12 cellular contexts compared by ENCODE assay signal in genomic region chr6:15870354-15871043, GRCh38.
DNase-seq lines count a peak whose midpoint lies in the region; ATAC-seq lines count a peak whose summit lies in the region.
"Had no signal": no experiment of that assay in that cellular context is flagged by ENCODE, and none has a peak within 500 bp of the region (broad histone marks: within the 10 kb centered on the region; RNA-seq: fewer than 3 reads in every experiment).

No MANE protein-coding gene starts in this region.

- peak; percentile 84 for ATAC-seq in sciatic nerve
- ATAC-seq: activated T-cell treated with anti-CD3 and anti-CD28 coated beads, Interleukin-2, amount 50 U/mL, for 4 hours; GM12878 had no signal

- H3K4me1 Mint-ChIP-seq in activated naive CD4-positive, alpha-beta T cell treated with anti-CD3 and anti-CD28 coated beads, Interleukin-2, amount 10 ng/mL, durations not matched to agents 7 days and 5 days: no peaks in the 10 kb centered on the region
- H3K4me1 Mint-ChIP-seq: memory B cell had no signal

- peaks cover 12% of the 10 kb centered on the region for H3K27me3 Mint-ChIP-seq in activated naive CD4-positive, alpha-beta T cell treated with anti-CD3 and anti-CD28 coated beads, Interleukin-2, amount 10 ng/mL, durations not matched to agents 7 days and 5 days

- intact Hi-C loops in sciatic nerve (cut with DNase I): no loop called here

- H3K4me3 Mint-ChIP-seq in activated naive CD4-positive, alpha-beta T cell treated with anti-CD3 and anti-CD28 coated beads, Interleukin-2, amount 10 ng/mL, durations not matched to agents 7 days and 5 days: no peak overlapping the region
- H3K4me3 Mint-ChIP-seq: activated T-cell treated with anti-CD3 and anti-CD28 coated beads, Interleukin-2, amount 50 U/mL, for 4 hours; memory B cell had no signal

- H3K9me3 Mint-ChIP-seq in activated naive CD4-positive, alpha-beta T cell treated with anti-CD3 and anti-CD28 coated beads, Interleukin-2, amount 10 ng/mL, durations not matched to agents 7 days and 5 days: no peaks in the 10 kb centered on the region
- H3K9me3 Mint-ChIP-seq: activated T-cell treated with anti-CD3 and anti-CD28 coated beads, Interleukin-2, amount 50 U/mL, for 4 hours; memory B cell had no signal

- no peak overlapping the region for H3K27ac Mint-ChIP-seq in activated naive CD4-positive, alpha-beta T cell treated with anti-CD3 and anti-CD28 coated beads, Interleukin-2, amount 10 ng/mL, durations not matched to agents 7 days and 5 days
- H3K27ac Mint-ChIP-seq: memory B cell had no signal

- peak; percentile 16 for DNase-seq in Daoy (ENCODE audit: low read depth)
- DNase-seq in NCI-H226: peak; percentile 59
- peak; percentile 46 for DNase-seq in fibroblast of gingiva (ENCODE audit: low read depth)
- DNase-seq in sciatic nerve (ENCODE audit: low spot score): no peak
- no peak for DNase-seq in GM19240 (ENCODE audit: insufficient read length, low spot score)
- no peak for DNase-seq in midbrain (lab: John Stamatoyannopoulos, UW)
- no peak for DNase-seq in activated naive CD4-positive, alpha-beta T cell treated with anti-CD3 and anti-CD28 coated beads, Interleukin-2, amount 10 ng/mL, durations not matched to agents 7 days and 5 days
- no peak for DNase-seq in HT-29 (ENCODE audit: low spot score)
- DNase-seq: activated CD4-positive, alpha-beta T cell treated with anti-CD3 and anti-CD28 coated beads for 4 hours; activated T-cell treated with anti-CD3 and anti-CD28 coated beads, Interleukin-2, amount 50 U/mL, for 4 hours had no signal

- CTCF ChIA-PET in activated naive CD4-positive, alpha-beta T cell treated with anti-CD3 and anti-CD28 coated beads, Interleukin-2, amount 10 ng/mL, durations not matched to agents 7 days and 5 days (lab: Charles Lee): no interaction called here

- H3K36me3 Mint-ChIP-seq in activated naive CD4-positive, alpha-beta T cell treated with anti-CD3 and anti-CD28 coated beads, Interleukin-2, amount 10 ng/mL, durations not matched to agents 7 days and 5 days: no peaks in the 10 kb centered on the region
- H3K36me3 Mint-ChIP-seq: memory B cell had no signal

Comparison
In these comparisons a context has a peak if more than half of its experiments do, and no peak if none do; other contexts are left out.
1. DNase-seq: peak in Daoy (single experiment), NCI-H226 (single experiment) and fibroblast of gingiva (single experiment); none in sciatic nerve (single experiment), GM19240 (single experiment), midbrain (single experiment), activated naive CD4-positive, alpha-beta T cell treated with anti-CD3 and anti-CD28 coated beads, Interleukin-2, amount 10 ng/mL, durations not matched to agents 7 days and 5 days (single experiment) and HT-29 (single experiment).